In genomic region chr22:22156716-22157499, GRCh38 we compare ENCODE assay signal across 8 cellular contexts.
DNase-seq lines count a peak whose midpoint lies in the region; ATAC-seq lines count a peak whose summit lies in the region.

No MANE protein-coding gene starts in this region.

- ATAC-seq in GM21825 (IDR thresholded peaks at IDR 0.05; ENCODE audit: unreplicated experiment) = peak; percentile 64

- DNase-seq in DMS53 treated with DMSO at 0.1 percent for 48 hours (lab: John Stamatoyannopoulos, UW; ENCODE audit: unreplicated experiment) (peak; percentile 71), NCI-H1105 treated with DMSO at 0.1 percent for 48 hours (lab: John Stamatoyannopoulos, UW) (peak; percentile 41), T-helper 1 cell (peak; percentile 16 to 73 (median 41)), amniotic stem cell (lab: John Stamatoyannopoulos, UW) (peak; percentile 6), inferior parietal cortex (ENCODE audit: extremely low spot score) (peak; percentile 81), OCI-M2 (lab: John Stamatoyannopoulos, UW; ENCODE audit: unreplicated experiment) (no peak)
- peak; percentile 61 to 69 for DNase-seq in stimulated activated CD4-positive, alpha-beta T cell treated with anti-CD3 and anti-CD28 coated beads, Interleukin-2, amount 100 ng/mL, for 24 hours
